20 cellular contexts compared by ENCODE assay signal in genomic region chr9:20188616-20189212, GRCh38.
"Had no signal": no experiment of that assay in that cellular context is flagged by ENCODE, and none has a peak within 500 bp of the region (broad histone marks: within the 10 kb centered on the region; RNA-seq: fewer than 3 reads in every experiment).

No MANE protein-coding gene starts in this region.

- DNase-seq: cortex of kidney; erythroblast; heart left ventricle; left colon; left ventricle myocardium superior; mesenchymal stem cell; naive thymus-derived CD4-positive, alpha-beta T cell; right cardiac atrium; small intestine; stimulated activated CD4-positive, alpha-beta T cell treated with anti-CD3 and anti-CD28 coated beads, Interleukin-2, amount 100 ng/mL, for 48 hours; stimulated activated CD8-positive, alpha-beta memory T cell treated with anti-CD3 and anti-CD28 coated beads, Interleukin-4, amount 100 ng/mL, for 48 hours; stimulated activated naive CD8-positive, alpha-beta T cell treated with anti-CD3 and anti-CD28 coated beads, Interleukin-15, Interleukin-2, amounts not matched to agents 100 U/mL and 50 U/mL, for 24 hours; tibial artery; upper lobe of left lung; uterus had no signal

- H3K9me3 Mint-ChIP-seq: stimulated activated effector memory CD8-positive, alpha-beta T cell treated with anti-CD3 and anti-CD28 coated beads, Interleukin-12 subunit alpha, Interleukin-12 subunit beta, amount 100 ng/mL, for 72 hours had no signal

- H3K27ac Mint-ChIP-seq: naive thymus-derived CD4-positive, alpha-beta T cell; progenitor cell of endocrine pancreas; stimulated activated effector memory CD8-positive, alpha-beta T cell treated with anti-CD3 and anti-CD28 coated beads, Interleukin-12 subunit alpha, Interleukin-12 subunit beta, amount 100 ng/mL, for 72 hours had no signal

- H3K9me3 ChIP-seq: tibial artery, upper lobe of left lung, uterus had no signal

- FAIRE-seq: endothelial cell of umbilical vein, frontal cortex, small intestine had no signal

- H3K36me3 ChIP-seq: heart left ventricle, tibial artery, upper lobe of left lung, uterus had no signal

- H3K27ac ChIP-seq: heart left ventricle, tibial artery, upper lobe of left lung, uterus had no signal

- H3K4me3 Mint-ChIP-seq: naive thymus-derived CD4-positive, alpha-beta T cell; stimulated activated effector memory CD8-positive, alpha-beta T cell treated with anti-CD3 and anti-CD28 coated beads, Interleukin-12 subunit alpha, Interleukin-12 subunit beta, amount 100 ng/mL, for 72 hours had no signal

- H3K4me1 ChIP-seq: tibial artery, upper lobe of left lung, uterus had no signal

- H3K36me3 Mint-ChIP-seq: stimulated activated effector memory CD8-positive, alpha-beta T cell treated with anti-CD3 and anti-CD28 coated beads, Interleukin-12 subunit alpha, Interleukin-12 subunit beta, amount 100 ng/mL, for 72 hours had no signal

- H3K4me1 Mint-ChIP-seq: stimulated activated effector memory CD8-positive, alpha-beta T cell treated with anti-CD3 and anti-CD28 coated beads, Interleukin-12 subunit alpha, Interleukin-12 subunit beta, amount 100 ng/mL, for 72 hours had no signal

- H3K27me3 ChIP-seq: heart left ventricle, tibial artery, upper lobe of left lung, uterus had no signal

- H3K27me3 Mint-ChIP-seq: progenitor cell of endocrine pancreas had no signal

- H3K4me3 ChIP-seq: heart left ventricle, lung, tibial artery, upper lobe of left lung, uterus had no signal

- ATAC-seq: left colon; left ventricle myocardium superior; naive thymus-derived CD4-positive, alpha-beta T cell; right cardiac atrium; stimulated activated effector memory CD8-positive, alpha-beta T cell treated with anti-CD3 and anti-CD28 coated beads, Interleukin-12 subunit alpha, Interleukin-12 subunit beta, amount 100 ng/mL, for 72 hours; stimulated activated naive CD8-positive, alpha-beta T cell treated with anti-CD3 and anti-CD28 coated beads, Interleukin-15, Interleukin-2, amounts not matched to agents 100 U/mL and 50 U/mL, for 24 hours had no signal
